14 cellular contexts compared by ENCODE assay signal in genomic region chr6:17850281-17850680, GRCh38.
DNase-seq lines count a peak whose midpoint lies in the region; ATAC-seq and TF ChIP-seq lines count a peak whose summit lies in the region.
"Had no signal": no experiment of that assay in that cellular context is flagged by ENCODE, and none has a peak within 500 bp of the region (broad histone marks: within the 10 kb centered on the region; RNA-seq: fewer than 3 reads in every experiment).

No MANE protein-coding gene starts in this region.

- H2AFZ ChIP-seq in IMR-90 (replicated peaks; ENCODE audit: low read length, poor library complexity) (no peak overlapping the region), smooth muscle cell (ENCODE audit: low read depth) (no peak overlapping the region)

- no peak overlapping the region for H3K4me3 ChIP-seq in IMR-90 (ENCODE audit: insufficient read depth, low read depth, low read length)
- no peak overlapping the region for H3K4me3 ChIP-seq in SJSA1
- H3K4me3 ChIP-seq in smooth muscle cell: no peak overlapping the region

- H3K36me3 ChIP-seq in IMR-90 (ENCODE audit: control insufficient read depth, insufficient read depth, low read length): peaks cover 24% of the 10 kb centered on the region
- peaks cover 49% of the 10 kb centered on the region for H3K36me3 ChIP-seq in SJSA1
- H3K36me3 ChIP-seq in smooth muscle cell (ENCODE audit: low read depth): no peaks in the 10 kb centered on the region

- intact Hi-C loops in IMR-90 (cut with micrococcal nuclease): loop anchor here (5.0 to 10.0 kb wide), 2 partner anchors 272 to 395 kb away; partner anchors contain the start of gene NHLRC1

- DNase-seq in IMR-90: no peak
- no peak for DNase-seq in SJSA1 (ENCODE audit: low read depth in 1 of 2, low spot score in 2 of 2)
- no peak for DNase-seq in epithelial cell of prostate (ENCODE audit: low read depth, low spot score)
- DNase-seq in smooth muscle cell (lab: John Stamatoyannopoulos, UW; ENCODE audit: unreplicated experiment): no peak
- no peak for DNase-seq in activated CD4-positive, alpha-beta T cell treated with anti-CD3 and anti-CD28 coated beads for 4 hours
- DNase-seq in SIG-M5 (lab: John Stamatoyannopoulos, UW): no peak
- DNase-seq: C1 segment of cervical spinal cord; Calu3; CD4-positive, alpha-beta T cell; DMS 273 treated with DMSO at 0.1 percent for 48 hours; GOT3; H9 had no signal

- TF ChIP-seq CTCF in IMR-90 (conservative IDR thresholded peaks at IDR 0.05; ENCODE audit: low read depth, low read length) (no peak), smooth muscle cell (IDR thresholded peaks at IDR 0.05; ENCODE audit: borderline replicate concordance, insufficient read depth, poor library complexity, severe bottlenecking) (no peak)

- no peaks in the 10 kb centered on the region for H3K9me3 ChIP-seq in IMR-90 (ENCODE audit: control insufficient read depth, insufficient read depth, low read length)
- H3K9me3 ChIP-seq in SJSA1 (replicated peaks): no peaks in the 10 kb centered on the region
- no peaks in the 10 kb centered on the region for H3K9me3 ChIP-seq in smooth muscle cell (replicated peaks; ENCODE audit: low read depth)

- H2AK5ac ChIP-seq in IMR-90 (ENCODE audit: low read depth, low read length): no peak overlapping the region

- no peak for TF ChIP-seq RAD21 in IMR-90 (IDR thresholded peaks at IDR 0.05; ENCODE audit: low read length)

- H3K27ac ChIP-seq in IMR-90 (ENCODE audit: insufficient read depth, low read length): no peak overlapping the region
- peak overlapping the region; percentile 78; the same call in 1 of the 2 replicates for H3K27ac ChIP-seq in SJSA1
- H3K27ac ChIP-seq in epithelial cell of prostate: peak overlapping the region; percentile 47
- peak overlapping the region; percentile 83 for H3K27ac ChIP-seq in smooth muscle cell (ENCODE audit: low read depth)

- no peak overlapping the region for H3K56ac ChIP-seq in IMR-90 (ENCODE audit: extremely low read depth, insufficient read depth, low read length)

- H3K23ac ChIP-seq in IMR-90 (ENCODE audit: low read depth, low read length): peak overlapping the region; percentile 8; the same call in 1 of the 2 replicates

- ATAC-seq in IMR-90 (ENCODE audit: low read depth) (no peak), GM18867 (IDR thresholded peaks at IDR 0.05; ENCODE audit: unreplicated experiment) (no peak), HG03095 (IDR thresholded peaks at IDR 0.05; ENCODE audit: unreplicated experiment) (no peak)

- CTCF ChIA-PET in IMR-90 (lab: Yijun Ruan, JAX): interaction anchor here (0.6 to 1.2 kb wide), 2 partner anchors 10 to 1270 kb away, joined by 3 read pairs; no protein-coding TSS in a partner anchor

- POLR2A ChIA-PET in IMR-90 (lab: Charles Lee; ENCODE audit: unreplicated experiment): no interaction called here

- H4K20me1 ChIP-seq in IMR-90 (ENCODE audit: insufficient read depth, low read length) (no peaks in the 10 kb centered on the region), smooth muscle cell (ENCODE audit: low read depth) (no peaks in the 10 kb centered on the region)

- H3K9me1 ChIP-seq in IMR-90 (ENCODE audit: insufficient read depth, low read length): peaks cover 16% of the 10 kb centered on the region

- no peaks in the 10 kb centered on the region for H3K27me3 ChIP-seq in IMR-90 (ENCODE audit: control insufficient read depth, insufficient read depth, low read length)
- no peaks in the 10 kb centered on the region for H3K27me3 ChIP-seq in SJSA1 (replicated peaks)
- no peaks in the 10 kb centered on the region for H3K27me3 ChIP-seq in smooth muscle cell (ENCODE audit: low read depth)

- no peak overlapping the region for H2BK5ac ChIP-seq in IMR-90 (ENCODE audit: low read depth, low read length, poor library complexity, severe bottlenecking)

- H3K79me1 ChIP-seq in IMR-90 (ENCODE audit: low read depth in 1 of 2, low read length in 2 of 2): peaks cover 13 to 45% of the 10 kb centered on the region in 2 experiments

- H3K9ac ChIP-seq in IMR-90 (ENCODE audit: low read depth, low read length) (no peak overlapping the region), smooth muscle cell (ENCODE audit: low read depth) (no peak overlapping the region)

- no peak overlapping the region for H3K18ac ChIP-seq in IMR-90 (ENCODE audit: low read depth, low read length)

- H4K5ac ChIP-seq in IMR-90 (ENCODE audit: low read depth, low read length): no peak overlapping the region

- no peak overlapping the region for H3K14ac ChIP-seq in IMR-90 (replicated peaks; ENCODE audit: low read depth, low read length)

- H3K4ac ChIP-seq in IMR-90 (ENCODE audit: low read depth, low read length): no peak overlapping the region

- in situ Hi-C loops in IMR-90 (cut with MboI; ENCODE audit: low sequenced_read_pairs): no loop called here

- dilution Hi-C loops in IMR-90 (cut with HindIII; ENCODE audit: low sequenced_read_pairs, unreplicated experiment): no loop called here

- WGBS in IMR-90 (ENCODE audit: extremely low coverage in 2 of 2, insufficient read length in 1 of 2), 2 experiments: no CpG with 5 or more reads among the region's 5 CpGs
- 66% methylated on average over 5 of the region's 5 CpGs for WGBS in smooth muscle cell (ENCODE audit: low lambda C conversion rate)

- no peak overlapping the region for H4K8ac ChIP-seq in IMR-90 (ENCODE audit: low read depth in 2 of 2, low read length in 2 of 2)

- no peak overlapping the region for H4K91ac ChIP-seq in IMR-90 (ENCODE audit: insufficient read depth, low read depth, low read length)

- H3K4me1 ChIP-seq in IMR-90 (ENCODE audit: control insufficient read depth, insufficient read depth, low read length): peaks cover 14% of the 10 kb centered on the region
- peaks cover 31% of the 10 kb centered on the region for H3K4me1 ChIP-seq in SJSA1 (replicated peaks)
- H3K4me1 ChIP-seq in smooth muscle cell (ENCODE audit: low read depth): peaks cover 7% of the 10 kb centered on the region

- BruUV-seq in IMR-90 (replicated peaks; lab: Mats Ljungman, UMichigan): no TSS peak

- H2AK9ac ChIP-seq in IMR-90 (replicated peaks; ENCODE audit: low read depth, low read length, poor library complexity): no peak overlapping the region

- H3F3A ChIP-seq in smooth muscle cell (ENCODE audit: low read depth): peaks cover 3% of the 10 kb centered on the region

- no peaks in the 10 kb centered on the region for H3K79me2 ChIP-seq in smooth muscle cell (ENCODE audit: low read depth)

- H2BK20ac ChIP-seq in IMR-90 (ENCODE audit: low read depth, low read length): no peak overlapping the region

- H2BK120ac ChIP-seq in IMR-90 (ENCODE audit: low read depth, low read length): no peak overlapping the region

- H2BK15ac ChIP-seq in IMR-90 (ENCODE audit: low read depth, low read length): no peak overlapping the region

- TF ChIP-seq POLR2A in IMR-90 (IDR thresholded peaks at IDR 0.05; ENCODE audit: low read depth, low read length): no peak

- no peak overlapping the region for H3K4me2 ChIP-seq in IMR-90 (ENCODE audit: low read depth, low read length)
- peak overlapping the region; percentile 54 for H3K4me2 ChIP-seq in smooth muscle cell

TF ChIP-seq in IMR-90, 13 proteins besides CTCF, POLR2A, EP300 and RAD21:
- TF ChIP-seq SMC3 (IDR thresholded peaks at IDR 0.05; ENCODE audit: low read depth, low read length) (no peak), CEBPB (IDR thresholded peaks at IDR 0.05; ENCODE audit: low read depth, low read length) (no peak), NFE2L2 (IDR thresholded peaks at IDR 0.05; ENCODE audit: low read depth, low read length) (no peak), FOS (IDR thresholded peaks at IDR 0.05; ENCODE audit: low read depth, low read length) (no peak), ELK1 (IDR thresholded peaks at IDR 0.05; ENCODE audit: borderline replicate concordance, low read depth, low read length) (no peak), MAFK (IDR thresholded peaks at IDR 0.05; ENCODE audit: low read depth, low read length) (no peak), MAZ (IDR thresholded peaks at IDR 0.05; ENCODE audit: borderline replicate concordance, low read depth, low read length) (no peak)
